ENCODE assay signal across 15 cellular contexts in genomic region chr16:78684655-78685400, GRCh38.
A peak's percentile ranks its signal among the peaks of the same experiment; 100 is the strongest.
DNase-seq lines count a peak whose midpoint lies in the region; ATAC-seq and TF ChIP-seq lines count a peak whose summit lies in the region.
"Had no signal": no experiment of that assay in that cellular context is flagged by ENCODE, and none has a peak within 500 bp of the region (broad histone marks: within the 10 kb centered on the region; RNA-seq: fewer than 3 reads in every experiment).

No MANE protein-coding gene starts in this region.

- H3K4me3 ChIP-seq in mammary epithelial cell (replicated peaks in 1 of 3; ENCODE audit: insufficient read depth in 1 of 3, low read depth in 2 of 3, low read length in 3 of 3) = no peak overlapping the region
- no peak overlapping the region for H3K4me3 ChIP-seq in smooth muscle cell
- H3K4me3 ChIP-seq in CD8-positive, alpha-beta memory T cell (ENCODE audit: low read length) = no peak overlapping the region

- POLR2A ChIA-PET in HEK293T (lab: Yijun Ruan, JAX) = no interaction called here
- POLR2A ChIA-PET in CD8-positive, alpha-beta memory T cell (lab: Charles Lee) = no interaction called here

- CTCF ChIA-PET in HEK293T (lab: Yijun Ruan, JAX) (interaction anchor here (0.5 kb wide), 2 partner anchors 399 to 515 kb away, joined by 3 to 5 read pairs; no protein-coding TSS in a partner anchor), mammary epithelial cell (lab: Charles Lee; ENCODE audit: low non-redundant PET) (no interaction called here)
- CTCF ChIA-PET in CD8-positive, alpha-beta memory T cell (lab: Charles Lee) = no interaction called here

- H3F3A ChIP-seq in smooth muscle cell (ENCODE audit: low read depth) = peaks cover 26% of the 10 kb centered on the region

- H2AFZ ChIP-seq in mammary epithelial cell (ENCODE audit: low read depth, low read length) (peak overlapping the region; percentile 77), smooth muscle cell (ENCODE audit: low read depth) (no peak overlapping the region)

- H3K36me3 ChIP-seq in mammary epithelial cell (ENCODE audit: insufficient read depth, low read length) (no peaks in the 10 kb centered on the region), smooth muscle cell (ENCODE audit: low read depth) (no peaks in the 10 kb centered on the region)
- H3K36me3 ChIP-seq in CD8-positive, alpha-beta memory T cell (ENCODE audit: insufficient read depth, low read length) = no peaks in the 10 kb centered on the region

- DNase-seq in HEK293T (ENCODE audit: extremely low spot score) = peak; percentile 15
- no peak for DNase-seq in mammary epithelial cell
- peak; percentile 39 for DNase-seq in left ventricle myocardium superior
- no peak for DNase-seq in smooth muscle cell (lab: John Stamatoyannopoulos, UW; ENCODE audit: unreplicated experiment)
- no peak for DNase-seq in MV-4-11 (lab: John Stamatoyannopoulos, UW)
- DNase-seq in CD8-positive, alpha-beta memory T cell = no peak
- DNase-seq in SHP77 treated with DMSO at 0.1 percent for 48 hours (lab: John Stamatoyannopoulos, UW) = no peak
- DNase-seq: activated CD4-positive, alpha-beta T cell treated with anti-CD3 and anti-CD28 coated beads for 4 hours; central memory CD4-positive, alpha-beta T cell; GDM1; NCI-H2081 treated with DMSO at 0.1 percent for 48 hours; NK-92 treated with Interleukin-12 subunit alpha and Interleukin-12 subunit beta, amount 100 ng/mL, for 24 hours; SW 1271 had no signal

- H3K9ac ChIP-seq in mammary epithelial cell (ENCODE audit: insufficient read depth, low read length) (peak overlapping the region; percentile 37), smooth muscle cell (ENCODE audit: low read depth) (peak overlapping the region; percentile 74)

- dilution Hi-C loops in mammary epithelial cell (cut with HindIII; ENCODE audit: low sequenced_read_pairs) = no loop called here

- 81% methylated on average over 5 of the region's 5 CpGs for WGBS in mammary epithelial cell (ENCODE audit: low coverage, missing lambda C conversion rate)
- 40% methylated on average over 5 of the region's 5 CpGs for WGBS in smooth muscle cell (ENCODE audit: low lambda C conversion rate)

- no peak overlapping the region for H3K4me3 Mint-ChIP-seq in CD8-positive, alpha-beta memory T cell
- H3K4me3 Mint-ChIP-seq: activated T-helper 1 cell treated with anti-CD3 and anti-CD28 coated beads, Interleukin-12 subunit alpha, Interleukin-12 subunit beta, Interleukin-2, Interleukin-4 antibody, amounts not matched to agents 30 ng/mL and 10 ng/mL and 1 ng/mL, durations not matched to agents 14 hours and 24 hours and 36 hours had no signal

- no peaks in the 10 kb centered on the region for H3K4me1 Mint-ChIP-seq in CD8-positive, alpha-beta memory T cell

- no peaks in the 10 kb centered on the region for H3K9me3 ChIP-seq in mammary epithelial cell (replicated peaks; ENCODE audit: insufficient read depth, low read length)
- H3K9me3 ChIP-seq in smooth muscle cell (replicated peaks; ENCODE audit: low read depth) = no peaks in the 10 kb centered on the region
- no peaks in the 10 kb centered on the region for H3K9me3 ChIP-seq in CD8-positive, alpha-beta memory T cell (ENCODE audit: low read length)

- H3K4me2 ChIP-seq in mammary epithelial cell (ENCODE audit: insufficient read depth, low read depth, low read length) (peak overlapping the region; percentile 27), smooth muscle cell (peak overlapping the region; percentile 56)

- H4K20me1 ChIP-seq in mammary epithelial cell (ENCODE audit: insufficient read depth, low read length) = no peaks in the 10 kb centered on the region
- H4K20me1 ChIP-seq in smooth muscle cell (ENCODE audit: low read depth) = no peaks in the 10 kb centered on the region

- no peak for TF ChIP-seq CTCF in mammary epithelial cell (conservative IDR thresholded peaks at IDR 0.05 in 1 of 2, IDR thresholded peaks at IDR 0.05 in 1 of 2; ENCODE audit: extremely low read depth in 1 of 2, insufficient read depth in 1 of 2, low read depth in 1 of 2, low read length in 2 of 2)
- TF ChIP-seq CTCF in smooth muscle cell (IDR thresholded peaks at IDR 0.05; ENCODE audit: borderline replicate concordance, insufficient read depth, poor library complexity, severe bottlenecking) = no peak

- ATAC-seq in left ventricle myocardium superior (peak; percentile 87), GM18867 (IDR thresholded peaks at IDR 0.05; ENCODE audit: unreplicated experiment) (no peak)

- H3K4me1 ChIP-seq in mammary epithelial cell (ENCODE audit: insufficient read depth, low read length) = peaks cover 25% of the 10 kb centered on the region
- H3K4me1 ChIP-seq in smooth muscle cell (ENCODE audit: low read depth) = peaks cover 9% of the 10 kb centered on the region
- H3K4me1 ChIP-seq in CD8-positive, alpha-beta memory T cell (ENCODE audit: insufficient read depth, low read length) = no peaks in the 10 kb centered on the region

- H3K27ac Mint-ChIP-seq in CD8-positive, alpha-beta memory T cell = no peak overlapping the region
- H3K27ac Mint-ChIP-seq: activated T-helper 1 cell treated with anti-CD3 and anti-CD28 coated beads, Interleukin-12 subunit alpha, Interleukin-12 subunit beta, Interleukin-2, Interleukin-4 antibody, amounts not matched to agents 30 ng/mL and 10 ng/mL and 1 ng/mL, durations not matched to agents 14 hours and 24 hours and 36 hours had no signal

- TSS peak; percentile 70 for BruUV-seq in mammary epithelial cell (replicated peaks; lab: Mats Ljungman, UMichigan)

- H3K27ac ChIP-seq in mammary epithelial cell (ENCODE audit: insufficient read depth, low read depth, low read length) (peak overlapping the region; percentile 95), smooth muscle cell (ENCODE audit: low read depth) (peak overlapping the region; percentile 93)
- H3K27ac ChIP-seq in CD8-positive, alpha-beta memory T cell (ENCODE audit: low read depth, low read length) = no peak overlapping the region

- no peaks in the 10 kb centered on the region for H3K36me3 Mint-ChIP-seq in CD8-positive, alpha-beta memory T cell

- H3K79me2 ChIP-seq in mammary epithelial cell (ENCODE audit: insufficient read depth, low read length) = no peaks in the 10 kb centered on the region
- H3K79me2 ChIP-seq in smooth muscle cell (ENCODE audit: low read depth) = no peaks in the 10 kb centered on the region

- no peaks in the 10 kb centered on the region for H3K27me3 ChIP-seq in mammary epithelial cell (ENCODE audit: insufficient read depth, low read length)
- H3K27me3 ChIP-seq in smooth muscle cell (ENCODE audit: low read depth) = no peaks in the 10 kb centered on the region
- H3K27me3 ChIP-seq in CD8-positive, alpha-beta memory T cell (ENCODE audit: insufficient read depth, low read length, poor library complexity, severe bottlenecking) = no peaks in the 10 kb centered on the region

- H3K27me3 Mint-ChIP-seq in CD8-positive, alpha-beta memory T cell = no peaks in the 10 kb centered on the region

- intact Hi-C loops in mammary epithelial cell (cut with micrococcal nuclease) = loop anchor here (10.0 kb wide), 1 partner anchor 180 kb away; no protein-coding TSS in a partner anchor
- intact Hi-C loops in left ventricle myocardium superior (cut with micrococcal nuclease) = no loop called here

- in situ Hi-C loops in mammary epithelial cell (cut with MboI; ENCODE audit: low sequenced_read_pairs in 2 of 2) = loop anchor here in 1 of 2 donors (5.0 to 25.0 kb wide), 3 partner anchors 158 to 1077 kb away; no protein-coding TSS in a partner anchor

- H3K9me3 Mint-ChIP-seq in CD8-positive, alpha-beta memory T cell = no peaks in the 10 kb centered on the region
- H3K9me3 Mint-ChIP-seq: activated T-helper 1 cell treated with anti-CD3 and anti-CD28 coated beads, Interleukin-12 subunit alpha, Interleukin-12 subunit beta, Interleukin-2, Interleukin-4 antibody, amounts not matched to agents 30 ng/mL and 10 ng/mL and 1 ng/mL, durations not matched to agents 14 hours and 24 hours and 36 hours had no signal

TF ChIP-seq in HEK293T, 16 proteins besides CTCF, POLR2A, EP300 and RAD21:
- TF ChIP-seq NFRKB (IDR thresholded peaks at IDR 0.05) = no peak
- no peak for TF ChIP-seq LEF1 (IDR thresholded peaks at IDR 0.05; ENCODE audit: borderline replicate concordance)
- TF ChIP-seq SUZ12 (IDR thresholded peaks at IDR 0.05) = no peak
- TF ChIP-seq FOXM1 (IDR thresholded peaks at IDR 0.05; ENCODE audit: borderline replicate concordance) = no peak
- TF ChIP-seq SP1 (IDR thresholded peaks at IDR 0.05) = no peak
- TF ChIP-seq ELF4 (IDR thresholded peaks at IDR 0.05) = no peak
- no peak for TF ChIP-seq HDGF (IDR thresholded peaks at IDR 0.05; ENCODE audit: borderline replicate concordance)
TF ChIP-seq in HEK293T: peak in this region for 0.

Comparison
In these comparisons a context has a peak if more than half of its experiments do, and no peak if none do; other contexts are left out.
1. DNase-seq: peak in HEK293T (single experiment) and left ventricle myocardium superior (single experiment); none in mammary epithelial cell (single experiment), smooth muscle cell (single experiment), MV-4-11 (single experiment), CD8-positive, alpha-beta memory T cell (0 of 5) and SHP77 treated with DMSO at 0.1 percent for 48 hours (single experiment).